17 cellular contexts compared by ENCODE assay signal in genomic region chr1:10768552-10768951, GRCh38.
"Had no signal": no experiment of that assay in that cellular context is flagged by ENCODE, and none has a peak within 500 bp of the region (broad histone marks: within the 10 kb centered on the region; RNA-seq: fewer than 3 reads in every experiment).

No MANE protein-coding gene starts in this region.

- H3K27ac ChIP-seq: colonic mucosa, left lung, psoas muscle, spleen, upper lobe of left lung had no signal

- ATAC-seq: activated T-helper 17 cell treated with anti-CD3 and anti-CD28 coated beads, Interleukin-2, amount 50 U/mL, for 72 hours; left lung; mucosa of descending colon; naive thymus-derived CD8-positive, alpha-beta T cell; sciatic nerve; stimulated activated naive B cell treated with anti-CD40 and anti-IgM and Interleukin-4, amounts not matched to agents 10 μg/mL and 1 μg/mL and 100 μg/mL, for 72 hours had no signal

- DNase-seq: activated CD4-positive, CD25-positive, alpha-beta regulatory T cell treated with anti-CD3 and anti-CD28 coated beads, Interleukin-2, amount 50 U/mL, for 72 hours; activated naive CD4-positive, alpha-beta T cell treated with anti-CD3 and anti-CD28 coated beads, Interleukin-2, amount 10 ng/mL, durations not matched to agents 7 days and 5 days; colonic mucosa; effector CD4-positive, alpha-beta T cell; foreskin melanocyte; head of caudate nucleus; spleen; stimulated activated CD4-positive, alpha-beta T cell treated with anti-CD3 and anti-CD28 coated beads, Interleukin-1b, Interleukin-23, amount 100 ng/mL, for 48 hours; stimulated activated naive B cell treated with anti-CD40 and anti-IgM and Interleukin-4, amounts not matched to agents 10 μg/mL and 1 μg/mL and 100 μg/mL, for 72 hours; T-helper 2 cell; upper lobe of left lung had no signal
